12 cellular contexts compared by ENCODE assay signal in genomic region chr2:151030663-151031230, GRCh38.
A peak's percentile ranks its signal among the peaks of the same experiment; 100 is the strongest.
DNase-seq lines count a peak whose midpoint lies in the region; ATAC-seq and TF ChIP-seq lines count a peak whose summit lies in the region.
"Had no signal": no experiment of that assay in that cellular context is flagged by ENCODE, and none has a peak within 500 bp of the region (broad histone marks: within the 10 kb centered on the region; RNA-seq: fewer than 3 reads in every experiment).

No MANE protein-coding gene starts in this region.

- no peaks in the 10 kb centered on the region for H3K36me3 ChIP-seq in kidney epithelial cell (ENCODE audit: control insufficient read depth, insufficient read depth, low read length)
- no peaks in the 10 kb centered on the region for H3K36me3 ChIP-seq in stomach
- H3K36me3 ChIP-seq: prostate gland had no signal

- H3K4me3 Mint-ChIP-seq in activated naive CD8-positive, alpha-beta T cell treated with anti-CD3 and anti-CD28 coated beads, Interleukin-2, amount 50 U/mL, for 24 hours = no peak overlapping the region
- H3K4me3 Mint-ChIP-seq: CD8-positive, alpha-beta memory T cell had no signal

- H3K27ac Mint-ChIP-seq in activated naive CD8-positive, alpha-beta T cell treated with anti-CD3 and anti-CD28 coated beads, Interleukin-2, amount 50 U/mL, for 24 hours = no peak overlapping the region

- H3K27me3 ChIP-seq in kidney epithelial cell (ENCODE audit: control insufficient read depth, insufficient read depth, low read length) (no peaks in the 10 kb centered on the region), stomach (no peaks in the 10 kb centered on the region)

- no peak for DNase-seq in GM13977 (ENCODE audit: low spot score)
- peak; percentile 2 for DNase-seq in activated naive CD8-positive, alpha-beta T cell treated with anti-CD3 and anti-CD28 coated beads, Interleukin-2, amount 50 U/mL, for 24 hours
- DNase-seq in kidney epithelial cell (ENCODE audit: low read depth) = no peak
- no peak for DNase-seq in stomach
- DNase-seq: activated naive CD4-positive, alpha-beta T cell treated with Interleukin-2 at 50 U/mL for 16 hours; CD8-positive, alpha-beta memory T cell; cerebellar nuclear complex; NCI-H2171 treated with DMSO at 0.1 percent for 48 hours had no signal

- no peaks in the 10 kb centered on the region for H3K36me3 Mint-ChIP-seq in activated naive CD8-positive, alpha-beta T cell treated with anti-CD3 and anti-CD28 coated beads, Interleukin-2, amount 50 U/mL, for 24 hours (ENCODE audit: low read depth)
- H3K36me3 Mint-ChIP-seq: CD8-positive, alpha-beta memory T cell had no signal

- peak; percentile 41 for TF ChIP-seq CTCF in C4-2B (conservative IDR thresholded peaks at IDR 0.05)
- peak; percentile 30 for TF ChIP-seq CTCF in GM13977 (IDR thresholded peaks at IDR 0.05; ENCODE audit: extremely low read depth, insufficient read depth, missing control alignments)
- peak; percentile 16 for TF ChIP-seq CTCF in kidney epithelial cell (IDR thresholded peaks at IDR 0.05; ENCODE audit: insufficient read depth, low read length, poor library complexity, severe bottlenecking)
- no peak for TF ChIP-seq CTCF in stomach (IDR thresholded peaks at IDR 0.05)

- no peak for ATAC-seq in activated naive CD8-positive, alpha-beta T cell treated with anti-CD3 and anti-CD28 coated beads, Interleukin-2, amount 50 U/mL, for 24 hours
- no peak for ATAC-seq in GM19035 (IDR thresholded peaks at IDR 0.05; ENCODE audit: unreplicated experiment)
- no peak for ATAC-seq in HG03135 (IDR thresholded peaks at IDR 0.05; ENCODE audit: unreplicated experiment)

- TF ChIP-seq EP300 in stomach (IDR thresholded peaks at IDR 0.05) = no peak

- in situ Hi-C loops in GM13977 (cut with MboI; ENCODE audit: low pct_unique_long_range_greater_than_20kb, low sequenced_read_pairs, unreplicated experiment) = loop anchor here (25.0 kb wide), 1 partner anchor 1443 kb away; the partner anchor contains the start of gene MMADHC

- peaks cover 0 to 5% (median 0%) of the 10 kb centered on the region in 4 donors for H3K4me1 ChIP-seq in stomach
- H3K4me1 ChIP-seq: prostate gland had no signal

- no peak for TF ChIP-seq POLR2A in stomach (IDR thresholded peaks at IDR 0.05)

- no peaks in the 10 kb centered on the region for H3K9me3 Mint-ChIP-seq in activated naive CD8-positive, alpha-beta T cell treated with anti-CD3 and anti-CD28 coated beads, Interleukin-2, amount 50 U/mL, for 24 hours
- H3K9me3 Mint-ChIP-seq: CD8-positive, alpha-beta memory T cell had no signal

- peaks cover 2% of the 10 kb centered on the region for H3K27me3 Mint-ChIP-seq in activated naive CD8-positive, alpha-beta T cell treated with anti-CD3 and anti-CD28 coated beads, Interleukin-2, amount 50 U/mL, for 24 hours

- H3K9me3 ChIP-seq in stomach = no peaks in the 10 kb centered on the region
- H3K9me3 ChIP-seq: prostate gland had no signal

- WGBS in stomach, 5 donors = 83 to 90% (median 87%) methylated on average over 8 of the region's 8 CpGs

- H3K4me1 Mint-ChIP-seq in activated naive CD8-positive, alpha-beta T cell treated with anti-CD3 and anti-CD28 coated beads, Interleukin-2, amount 50 U/mL, for 24 hours = peaks cover 6% of the 10 kb centered on the region

- no peak overlapping the region for H3K27ac ChIP-seq in C4-2B
- no peak overlapping the region for H3K27ac ChIP-seq in stomach
- H3K27ac ChIP-seq: prostate gland had no signal

- intact Hi-C loops in stomach (cut with DNase I; ENCODE audit: low total_unique reads) = no loop called here

- no peak overlapping the region for H3K4me3 ChIP-seq in kidney epithelial cell (ENCODE audit: low read depth, low read length)
- H3K4me3 ChIP-seq in stomach = no peak overlapping the region
- H3K4me3 ChIP-seq: prostate gland had no signal

Comparison
In these comparisons a context has a peak if more than half of its experiments do, and no peak if none do; other contexts are left out.
1. CTCF ChIP-seq: peak in C4-2B (single experiment), GM13977 (single experiment) and kidney epithelial cell (single experiment); none in stomach (0 of 7).